In the genomic region with DNA sequence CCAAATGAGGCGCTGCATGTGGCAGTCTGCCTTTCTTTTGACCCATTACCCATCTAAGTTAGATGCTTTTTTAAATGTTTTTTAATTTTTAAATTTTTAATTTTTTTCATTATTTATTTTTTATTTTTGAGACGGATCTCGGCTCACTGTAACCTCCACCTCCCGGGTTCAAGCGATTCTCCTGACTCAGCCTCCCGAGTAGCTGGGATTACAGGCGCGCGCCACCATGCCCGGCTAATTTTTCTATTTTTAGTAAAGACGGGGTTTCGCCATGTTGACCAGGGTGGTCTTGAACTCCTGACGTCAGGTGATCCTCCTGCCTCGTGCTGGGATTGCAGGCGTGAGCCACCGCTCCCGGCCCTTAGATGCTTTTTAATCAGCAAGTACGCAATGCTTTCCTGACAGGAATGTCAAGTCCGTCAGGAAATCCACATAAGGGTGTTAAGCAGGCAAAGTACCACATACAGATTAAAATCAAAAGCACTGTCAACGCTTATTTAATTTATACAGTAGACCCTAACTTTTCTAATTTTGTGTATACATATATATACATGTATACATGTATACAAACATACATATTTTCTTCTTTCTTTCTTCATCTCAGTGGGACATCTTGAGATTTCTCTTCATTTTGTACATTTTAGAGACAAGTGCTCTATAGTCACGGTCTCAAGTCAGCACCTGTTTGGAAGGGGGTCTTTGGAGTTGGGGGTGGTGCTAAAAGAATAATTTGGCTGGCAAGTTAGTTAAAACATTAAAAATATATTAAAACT, we compare ENCODE assay signal across 1 cellular context.
TF ChIP-seq lines count a peak whose summit lies in the region.

No MANE protein-coding gene starts in this region.

TF ChIP-seq in HEK293, 187 proteins besides CTCF, POLR2A, EP300 and RAD21 (continued from another document):
- TF ChIP-seq, protein P1, sequence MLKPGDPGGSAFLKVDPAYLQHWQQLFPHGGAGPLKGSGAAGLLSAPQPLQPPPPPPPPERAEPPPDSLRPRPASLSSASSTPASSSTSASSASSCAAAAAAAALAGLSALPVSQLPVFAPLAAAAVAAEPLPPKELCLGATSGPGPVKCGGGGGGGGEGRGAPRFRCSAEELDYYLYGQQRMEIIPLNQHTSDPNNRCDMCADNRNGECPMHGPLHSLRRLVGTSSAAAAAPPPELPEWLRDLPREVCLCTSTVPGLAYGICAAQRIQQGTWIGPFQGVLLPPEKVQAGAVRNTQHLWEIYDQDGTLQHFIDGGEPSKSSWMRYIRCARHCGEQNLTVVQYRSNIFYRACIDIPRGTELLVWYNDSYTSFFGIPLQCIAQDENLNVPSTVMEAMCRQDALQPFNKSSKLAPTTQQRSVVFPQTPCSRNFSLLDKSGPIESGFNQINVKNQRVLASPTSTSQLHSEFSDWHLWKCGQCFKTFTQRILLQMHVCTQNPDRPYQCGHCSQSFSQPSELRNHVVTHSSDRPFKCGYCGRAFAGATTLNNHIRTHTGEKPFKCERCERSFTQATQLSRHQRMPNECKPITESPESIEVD (tag by site-specific recombination; IDR thresholded peaks at IDR 0.05): peak; percentile 54; the same call in 1 of the 2 replicates
- TF ChIP-seq PRDM1 (tag by site-specific recombination; IDR thresholded peaks at IDR 0.05) (no peak), SP2 (tag by site-specific recombination; IDR thresholded peaks at IDR 0.05) (no peak), ZNF501 (tag by site-specific recombination; IDR thresholded peaks at IDR 0.05) (0 out of 2 replicates have a peak, but pooled peaks have one; percentile 8), ZNF529 (tag by site-specific recombination; IDR thresholded peaks at IDR 0.05; ENCODE audit: insufficient replicate concordance) (no peak)
